Comparison of ENCODE assay signal across 8 cellular contexts in genomic region chr6:107822154-107823046, GRCh38. TPM values are rescaled to one million over a fixed set of nuclear protein-coding genes. Genes with fewer than 3 reads are reported as not detected.
DNase-seq lines count a peak whose midpoint lies in the region; ATAC-seq and TF ChIP-seq lines count a peak whose summit lies in the region.

No MANE protein-coding gene starts in this region.

- H3K4me3 ChIP-seq in naive thymus-derived CD4-positive, alpha-beta T cell (ENCODE audit: low read length) = peak overlapping the region; percentile 76
- peak overlapping the region in 1 of 4 donors; percentile 11 for H3K4me3 ChIP-seq in tibial nerve

- TF ChIP-seq EP300 in tibial nerve (IDR thresholded peaks at IDR 0.05) = no peak

- H3K36me3 Mint-ChIP-seq in naive thymus-derived CD4-positive, alpha-beta T cell = peaks cover 0 to 12% (median 4%) of the 10 kb centered on the region in 5 donors

- DNase-seq in activated T-cell treated with anti-CD3 and anti-CD28 coated beads for 24 hours (ENCODE audit: low read depth) (peak; percentile 55), retina (no peak), midbrain (lab: John Stamatoyannopoulos, UW) (no peak), tibial nerve (ENCODE audit: low spot score in 2 of 2) (no peak), DMS153 (lab: John Stamatoyannopoulos, UW) (no peak)
- DNase-seq in naive thymus-derived CD4-positive, alpha-beta T cell = peak in 7 of 9 donors; percentile 64 to 85 (median 81)

- H3K27me3 ChIP-seq in naive thymus-derived CD4-positive, alpha-beta T cell (ENCODE audit: control insufficient read depth in 2 of 2, insufficient read depth in 2 of 2, low read length in 2 of 2) = no peaks in the 10 kb centered on the region
- peaks cover 0 to 7% of the 10 kb centered on the region in 2 donors for H3K27me3 ChIP-seq in tibial nerve

- intact Hi-C loops in naive thymus-derived CD4-positive, alpha-beta T cell (cut with micrococcal nuclease) = loop anchor here (1.0 to 10.0 kb wide), 10 partner anchors 136 to 1632 kb away; partner anchors contain the start of genes CD164 (in 2 of the 2), MICAL1 (in 1 of the 2), PDSS2 (in 1 of the 2) and SEC63 (in 1 of the 2)

- peak overlapping the region; percentile 85 to 98 (median 95) for H3K4me3 Mint-ChIP-seq in naive thymus-derived CD4-positive, alpha-beta T cell

- POLR2A ChIA-PET in naive thymus-derived CD4-positive, alpha-beta T cell (lab: Charles Lee) = interaction anchor here (0.6 to 8.5 kb wide), 37 partner anchors 9 to 1188 kb away, joined by 3 to 176 read pairs (median 5); partner anchors contain the start of genes OSTM1 and SEC63

- no peaks in the 10 kb centered on the region for H3K36me3 ChIP-seq in naive thymus-derived CD4-positive, alpha-beta T cell (ENCODE audit: control insufficient read depth in 2 of 3, insufficient read depth in 3 of 3, low read length in 3 of 3)
- no peaks in the 10 kb centered on the region for H3K36me3 ChIP-seq in tibial nerve

- WGBS in tibial nerve, 2 donors = 71 to 81% methylated on average over 9 of the region's 9 CpGs

- TF ChIP-seq POLR2A in tibial nerve (IDR thresholded peaks at IDR 0.05) = no peak

- no peaks in the 10 kb centered on the region for H3K9me3 ChIP-seq in naive thymus-derived CD4-positive, alpha-beta T cell (ENCODE audit: control insufficient read depth in 2 of 3, low read length in 3 of 3)
- no peaks in the 10 kb centered on the region for H3K9me3 ChIP-seq in tibial nerve

- peak; percentile 68 for ATAC-seq in GM18498 (IDR thresholded peaks at IDR 0.05; ENCODE audit: unreplicated experiment)
- ATAC-seq in HG03139 (IDR thresholded peaks at IDR 0.05; ENCODE audit: unreplicated experiment) = peak; percentile 44
- no peak for ATAC-seq in naive thymus-derived CD4-positive, alpha-beta T cell

- H3K27ac Mint-ChIP-seq in naive thymus-derived CD4-positive, alpha-beta T cell = peak overlapping the region; percentile 96 to 100 (median 99)

- no peak for TF ChIP-seq CTCF in tibial nerve (IDR thresholded peaks at IDR 0.05)

- no peaks in the 10 kb centered on the region for H3K27me3 Mint-ChIP-seq in naive thymus-derived CD4-positive, alpha-beta T cell

- H3K4me1 Mint-ChIP-seq in naive thymus-derived CD4-positive, alpha-beta T cell = peaks cover 41 to 69% (median 65%) of the 10 kb centered on the region in 7 donors

- peaks cover 43 to 50% of the 10 kb centered on the region in 2 donors for H3K4me1 ChIP-seq in naive thymus-derived CD4-positive, alpha-beta T cell (ENCODE audit: control insufficient read depth in 2 of 2, insufficient read depth in 2 of 2, low read length in 2 of 2)
- H3K4me1 ChIP-seq in tibial nerve = peaks cover 0 to 19% (median 11%) of the 10 kb centered on the region in 4 donors

- peaks cover 0 to 5% (median 0%) of the 10 kb centered on the region in 11 donors for H3K9me3 Mint-ChIP-seq in naive thymus-derived CD4-positive, alpha-beta T cell

- CTCF ChIA-PET in naive thymus-derived CD4-positive, alpha-beta T cell (lab: Charles Lee) = interaction anchor here (0.6 to 6.3 kb wide), 13 partner anchors 10 to 107 kb away, joined by 3 to 67 read pairs (median 5); no protein-coding TSS in a partner anchor

- peak overlapping the region; percentile 95 for H3K27ac ChIP-seq in naive thymus-derived CD4-positive, alpha-beta T cell (ENCODE audit: low read depth, low read length)
- H3K27ac ChIP-seq in tibial nerve = peak overlapping the region in 1 of 4 donors; percentile 57

RNA-seq across cellular contexts. Expression of gene SCML4, which starts 1.7 kb away (rescaled TPM):
- total RNA-seq in naive thymus-derived CD4-positive, alpha-beta T cell = 10 to 100 TPM; 20.3 to 95.8 (median 63.3) TPM
- 100 to 1,000 TPM in 1 of 2 donors, 10 to 100 TPM in 1; 66.1 to 108 TPM for polyA plus RNA-seq in naive thymus-derived CD4-positive, alpha-beta T cell
- total RNA-seq in tibial nerve = under 1 TPM in 3 of 4 donors, not detected in 1; 0.60 to 0.87 (median 0.84) TPM

Comparison
In these comparisons a context has a peak if more than half of its experiments do, and no peak if none do; other contexts are left out.
1. DNase-seq: peak in activated T-cell treated with anti-CD3 and anti-CD28 coated beads for 24 hours (single experiment) and naive thymus-derived CD4-positive, alpha-beta T cell (7 of 9); none in retina (single experiment), midbrain (single experiment), tibial nerve (0 of 2) and DMS153 (single experiment).
2. RNA of gene SCML4, which starts 1.7 kb away (total RNA-seq): 20.3 to 95.8 TPM in naive thymus-derived CD4-positive, alpha-beta T cell; 0.60 to 0.87 TPM in tibial nerve; every median in the first group is over 10 times any median in the second.